ENCODE assay signal across 14 cellular contexts in the genomic region with DNA sequence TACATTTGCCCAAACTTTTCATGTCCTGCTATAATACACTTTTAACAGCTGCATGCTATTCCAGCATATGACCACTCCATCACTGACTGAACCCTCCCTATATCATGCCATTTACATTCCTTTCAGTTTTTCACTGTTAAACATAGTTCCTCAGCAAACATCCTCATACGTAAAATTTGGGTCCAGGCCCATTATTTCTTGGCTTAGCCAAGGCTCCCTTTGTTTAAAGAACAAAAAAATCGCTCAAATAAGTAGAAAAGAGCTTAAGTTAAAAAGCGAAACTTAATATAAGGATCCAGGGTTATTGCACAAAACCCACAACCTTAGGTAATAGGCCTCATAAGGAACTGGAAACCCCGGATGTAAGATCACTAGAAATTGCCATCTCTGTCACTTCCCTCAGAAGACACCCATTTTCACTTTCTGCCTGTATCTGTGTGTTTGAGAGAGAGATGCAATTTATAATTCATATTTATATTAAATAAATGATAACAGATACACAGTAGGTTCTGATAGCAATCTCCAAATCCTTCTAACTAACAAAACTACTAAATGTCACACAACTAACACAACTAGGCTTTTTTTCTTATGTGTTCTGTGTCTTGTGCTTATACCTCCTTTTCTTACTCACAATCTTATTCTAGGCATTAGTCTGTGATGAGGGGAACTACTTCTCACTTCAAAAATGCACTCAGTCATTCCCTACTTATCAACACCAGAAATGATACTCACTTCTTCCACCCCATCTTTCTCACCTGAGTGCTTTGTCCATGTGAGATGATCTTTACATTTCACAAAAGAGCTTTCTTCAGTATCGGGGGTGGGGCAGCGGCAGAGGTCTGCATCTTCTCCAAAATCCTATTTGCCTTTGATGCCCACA. TPM values are rescaled to one million over a fixed set of nuclear protein-coding genes. Genes with fewer than 3 reads are reported as not detected.
DNase-seq lines count a peak whose midpoint lies in the region; ATAC-seq and TF ChIP-seq lines count a peak whose summit lies in the region.
"Had no signal": no experiment of that assay in that cellular context is flagged by ENCODE, and none has a peak within 500 bp of the region (broad histone marks: within the 10 kb centered on the region; RNA-seq: fewer than 3 reads in every experiment).

No MANE protein-coding gene starts in this region.

- no peaks in the 10 kb centered on the region for H3K9me3 ChIP-seq in RWPE2 (ENCODE audit: severe bottlenecking)
- no peaks in the 10 kb centered on the region for H3K9me3 ChIP-seq in left lung
- no peaks in the 10 kb centered on the region for H3K9me3 ChIP-seq in mammary epithelial cell (replicated peaks; ENCODE audit: insufficient read depth, low read length)
- H3K9me3 ChIP-seq in testis: no peaks in the 10 kb centered on the region
- H3K9me3 ChIP-seq: breast epithelium had no signal

- H3K27ac ChIP-seq in RWPE2 (ENCODE audit: poor library complexity, severe bottlenecking) (peak overlapping the region; percentile 94), left lung (peak overlapping the region in 1 of 2 donors; percentile 77), mammary epithelial cell (ENCODE audit: insufficient read depth, low read depth, low read length) (no peak overlapping the region), testis (no peak overlapping the region)

- no peaks in the 10 kb centered on the region for H3K36me3 Mint-ChIP-seq in nephron progenitor cell (ENCODE audit: low read depth)
- H3K36me3 Mint-ChIP-seq in activated T-cell treated with anti-CD3 and anti-CD28 coated beads, Interleukin-2, amount 50 U/mL, for 24 hours (ENCODE audit: low read depth): no peaks in the 10 kb centered on the region
- H3K36me3 Mint-ChIP-seq: activated naive CD4-positive, alpha-beta T cell treated with anti-CD3 and anti-CD28 coated beads, Interleukin-2, amount 10 ng/mL, durations not matched to agents 7 days and 5 days had no signal

- no peaks in the 10 kb centered on the region for H3K79me2 ChIP-seq in mammary epithelial cell (ENCODE audit: insufficient read depth, low read length)

- CTCF ChIA-PET in mammary epithelial cell (lab: Charles Lee; ENCODE audit: low non-redundant PET): no interaction called here

- peaks cover 20% of the 10 kb centered on the region for H3K9me3 Mint-ChIP-seq in nephron progenitor cell
- H3K9me3 Mint-ChIP-seq in activated T-cell treated with anti-CD3 and anti-CD28 coated beads, Interleukin-2, amount 50 U/mL, for 24 hours: no peaks in the 10 kb centered on the region
- H3K9me3 Mint-ChIP-seq: activated naive CD4-positive, alpha-beta T cell treated with anti-CD3 and anti-CD28 coated beads, Interleukin-2, amount 10 ng/mL, durations not matched to agents 7 days and 5 days; stimulated activated naive CD8-positive, alpha-beta T cell treated with anti-CD3 and anti-CD28 coated beads, Interleukin-15, Interleukin-2, amounts not matched to agents 100 ng/mL and 50 ng/mL, for 24 hours had no signal

- H3K36me3 ChIP-seq in RWPE2 (ENCODE audit: low read depth): no peaks in the 10 kb centered on the region
- no peaks in the 10 kb centered on the region for H3K36me3 ChIP-seq in left lung
- no peaks in the 10 kb centered on the region for H3K36me3 ChIP-seq in mammary epithelial cell (ENCODE audit: insufficient read depth, low read length)
- H3K36me3 ChIP-seq in testis (ENCODE audit: low read depth, missing control alignments): no peaks in the 10 kb centered on the region
- H3K36me3 ChIP-seq: breast epithelium had no signal

- dilution Hi-C loops in mammary epithelial cell (cut with HindIII; ENCODE audit: low sequenced_read_pairs): no loop called here

- intact Hi-C loops in left lung (cut with DNase I): no loop called here
- intact Hi-C loops in mammary epithelial cell (cut with micrococcal nuclease): no loop called here
- intact Hi-C loops in testis (cut with DNase I; ENCODE audit: low total_unique reads): no loop called here

- H3K4me1 ChIP-seq in RWPE2 (ENCODE audit: insufficient read depth, poor library complexity, severe bottlenecking) (peaks cover 26% of the 10 kb centered on the region), left lung (peaks cover 3 to 28% of the 10 kb centered on the region in 2 donors), mammary epithelial cell (ENCODE audit: insufficient read depth, low read length) (peaks cover 27% of the 10 kb centered on the region), testis (no peaks in the 10 kb centered on the region)
- H3K4me1 ChIP-seq: breast epithelium had no signal

- 78% methylated on average over 6 of the region's 6 CpGs for WGBS in mammary epithelial cell (ENCODE audit: low coverage, missing lambda C conversion rate)
- WGBS in testis, 2 donors: 71 to 82% methylated on average over 6 of the region's 6 CpGs

- no peaks in the 10 kb centered on the region for H3K4me1 Mint-ChIP-seq in nephron progenitor cell
- peaks cover 2% of the 10 kb centered on the region for H3K4me1 Mint-ChIP-seq in activated T-cell treated with anti-CD3 and anti-CD28 coated beads, Interleukin-2, amount 50 U/mL, for 24 hours (ENCODE audit: low read depth)

- H3K27me3 Mint-ChIP-seq in nephron progenitor cell (ENCODE audit: low read depth, poor library complexity): no peaks in the 10 kb centered on the region
- H3K27me3 Mint-ChIP-seq in activated T-cell treated with anti-CD3 and anti-CD28 coated beads, Interleukin-2, amount 50 U/mL, for 24 hours: peaks cover 13% of the 10 kb centered on the region
- H3K27me3 Mint-ChIP-seq: stimulated activated naive CD8-positive, alpha-beta T cell treated with anti-CD3 and anti-CD28 coated beads, Interleukin-15, Interleukin-2, amounts not matched to agents 100 ng/mL and 50 ng/mL, for 24 hours had no signal

- H3K9ac ChIP-seq in mammary epithelial cell (ENCODE audit: insufficient read depth, low read length): no peak overlapping the region

- ATAC-seq in GM18858 (IDR thresholded peaks at IDR 0.05; ENCODE audit: unreplicated experiment): peak; percentile 46
- peak; percentile 74 for ATAC-seq in HG03378 (IDR thresholded peaks at IDR 0.05; ENCODE audit: unreplicated experiment)
- ATAC-seq in RWPE2 (ENCODE audit: low read depth): no peak
- peak; percentile 43 for ATAC-seq in left lung

- H3K27me3 ChIP-seq in RWPE2 (ENCODE audit: insufficient read depth, poor library complexity, severe bottlenecking): no peaks in the 10 kb centered on the region
- no peaks in the 10 kb centered on the region for H3K27me3 ChIP-seq in left lung
- no peaks in the 10 kb centered on the region for H3K27me3 ChIP-seq in mammary epithelial cell (ENCODE audit: insufficient read depth, low read length)
- no peaks in the 10 kb centered on the region for H3K27me3 ChIP-seq in testis
- H3K27me3 ChIP-seq: breast epithelium had no signal

- no peaks in the 10 kb centered on the region for H4K20me1 ChIP-seq in mammary epithelial cell (ENCODE audit: insufficient read depth, low read length)

- no peak for TF ChIP-seq CTCF in RWPE2 (IDR thresholded peaks at IDR 0.05; ENCODE audit: poor library complexity, severe bottlenecking)
- no peak for TF ChIP-seq CTCF in left lung (IDR thresholded peaks at IDR 0.05)
- no peak for TF ChIP-seq CTCF in nephron progenitor cell (IDR thresholded peaks at IDR 0.05)
- TF ChIP-seq CTCF in mammary epithelial cell (conservative IDR thresholded peaks at IDR 0.05 in 1 of 2, IDR thresholded peaks at IDR 0.05 in 1 of 2; ENCODE audit: extremely low read depth in 1 of 2, insufficient read depth in 1 of 2, low read depth in 1 of 2, low read length in 2 of 2): no peak
- no peak for TF ChIP-seq CTCF in testis (IDR thresholded peaks at IDR 0.05)

- in situ Hi-C loops in mammary epithelial cell (cut with MboI; ENCODE audit: low sequenced_read_pairs in 2 of 2): loop anchor here in 1 of 2 donors (25.0 kb wide), 1 partner anchor 452 kb away; no protein-coding TSS in a partner anchor

- no TSS peak for BruUV-seq in mammary epithelial cell (replicated peaks; lab: Mats Ljungman, UMichigan)

- no peak for DNase-seq in RWPE2 (ENCODE audit: low spot score)
- DNase-seq in left lung: no peak
- no peak for DNase-seq in nephron progenitor cell
- no peak for DNase-seq in mammary epithelial cell
- DNase-seq in testis: no peak
- DNase-seq in activated T-cell treated with anti-CD3 and anti-CD28 coated beads, Interleukin-2, amount 50 U/mL, for 24 hours: no peak
- DNase-seq: activated naive CD4-positive, alpha-beta T cell treated with anti-CD3 and anti-CD28 coated beads, Interleukin-2, amount 10 ng/mL, durations not matched to agents 7 days and 5 days; DMS53; NCI-H1092 treated with DMSO at 0.1 percent for 48 hours; NCI-H510A had no signal

- no peak overlapping the region for H3K4me3 Mint-ChIP-seq in nephron progenitor cell
- H3K4me3 Mint-ChIP-seq in activated T-cell treated with anti-CD3 and anti-CD28 coated beads, Interleukin-2, amount 50 U/mL, for 24 hours: no peak overlapping the region
- H3K4me3 Mint-ChIP-seq: activated naive CD4-positive, alpha-beta T cell treated with anti-CD3 and anti-CD28 coated beads, Interleukin-2, amount 10 ng/mL, durations not matched to agents 7 days and 5 days; stimulated activated naive CD8-positive, alpha-beta T cell treated with anti-CD3 and anti-CD28 coated beads, Interleukin-15, Interleukin-2, amounts not matched to agents 100 ng/mL and 50 ng/mL, for 24 hours had no signal

- no peak for TF ChIP-seq POLR2A in testis (IDR thresholded peaks at IDR 0.05)

- no peak overlapping the region for H3K27ac Mint-ChIP-seq in nephron progenitor cell
- H3K27ac Mint-ChIP-seq in activated T-cell treated with anti-CD3 and anti-CD28 coated beads, Interleukin-2, amount 50 U/mL, for 24 hours: no peak overlapping the region
- H3K27ac Mint-ChIP-seq: activated naive CD4-positive, alpha-beta T cell treated with anti-CD3 and anti-CD28 coated beads, Interleukin-2, amount 10 ng/mL, durations not matched to agents 7 days and 5 days; stimulated activated naive CD8-positive, alpha-beta T cell treated with anti-CD3 and anti-CD28 coated beads, Interleukin-15, Interleukin-2, amounts not matched to agents 100 ng/mL and 50 ng/mL, for 24 hours had no signal

- no peak overlapping the region for H2AFZ ChIP-seq in mammary epithelial cell (ENCODE audit: low read depth, low read length)

- no peak overlapping the region for H3K4me2 ChIP-seq in mammary epithelial cell (ENCODE audit: insufficient read depth, low read depth, low read length)

- H3K4me3 ChIP-seq in RWPE2 (ENCODE audit: severe bottlenecking) (no peak overlapping the region), left lung (no peak overlapping the region), mammary epithelial cell (replicated peaks in 1 of 3; ENCODE audit: insufficient read depth in 1 of 3, low read depth in 2 of 3, low read length in 3 of 3) (no peak overlapping the region), testis (no peak overlapping the region)
- H3K4me3 ChIP-seq: breast epithelium had no signal

RNA-seq across cellular contexts. Expression of a gene that starts 59.9 kb away (rescaled TPM):
- 1 to 10 TPM; 3.3 to 5.0 TPM for total RNA-seq in left lung
- total RNA-seq in mammary epithelial cell: 1 to 10 TPM; 5.5 to 8.1 TPM
- 2.1 TPM for polyA plus RNA-seq in mammary epithelial cell
- 0.98 TPM for polyA minus RNA-seq in mammary epithelial cell
- 1 to 10 TPM; 4.7 to 6.2 TPM for total RNA-seq in testis
- 5.7 TPM for polyA plus RNA-seq in testis (ENCODE audit: insufficient read depth, low read depth, low replicate concordance)
